ENCODE assay signal across 1 cellular context in genomic region chr7:47596502-47597202, GRCh38.
TF ChIP-seq lines count a peak whose summit lies in the region.

No MANE protein-coding gene starts in this region.

TF ChIP-seq in GM23338, 12 proteins besides CTCF, POLR2A, EP300 and RAD21 (continued from another document):
- TF ChIP-seq ZNF462 (CRISPR knock-in tag; IDR thresholded peaks at IDR 0.05) (no peak), ZNF114 (CRISPR knock-in tag; IDR thresholded peaks at IDR 0.05) (no peak), ETS1 (IDR thresholded peaks at IDR 0.05) (no peak), ZNF331 (CRISPR knock-in tag; IDR thresholded peaks at IDR 0.05; ENCODE audit: low read depth) (no peak)
